ENCODE assay signal across 9 cellular contexts in the genomic region with DNA sequence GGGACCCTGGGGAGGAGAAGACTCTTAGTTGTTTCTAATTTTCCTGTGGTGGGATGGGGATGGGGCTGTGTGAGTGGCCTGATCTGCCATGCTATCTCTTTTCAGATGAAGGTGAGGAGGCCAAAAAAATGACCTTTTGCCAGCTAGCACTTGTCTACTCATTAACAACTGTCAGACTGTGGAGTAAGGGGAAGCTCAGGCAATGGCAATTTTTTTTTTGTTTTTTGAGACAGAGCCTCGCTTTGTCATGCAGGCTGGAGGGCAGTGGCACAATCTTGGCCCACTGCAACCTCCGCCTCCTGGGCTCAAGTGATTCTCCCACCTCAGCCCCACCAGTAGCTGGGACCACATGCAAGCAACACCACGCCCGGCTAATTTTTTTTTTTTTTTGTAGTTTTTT.
"Had no signal": no experiment of that assay in that cellular context is flagged by ENCODE, and none has a peak within 500 bp of the region (broad histone marks: within the 10 kb centered on the region; RNA-seq: fewer than 3 reads in every experiment).

No MANE protein-coding gene starts in this region.

- H3K9me3 Mint-ChIP-seq: HFFc6 had no signal

- DNase-seq: GM23248, GOT3, H7, HFFc6, IMR-90 had no signal

- H3K27ac Mint-ChIP-seq: HFFc6 had no signal

- H3K4me3 ChIP-seq: GM23248, HAP-1, K562 had no signal

- ATAC-seq: HCT116, K562 had no signal

- H3K4me1 ChIP-seq: HAP-1 had no signal

- H3K27ac ChIP-seq: GM23248, HL-60 had no signal

- H3K4me3 Mint-ChIP-seq: HFFc6 had no signal

- H3K9me3 ChIP-seq: HAP-1 had no signal
